9 cellular contexts compared by ENCODE assay signal in genomic region chr4:147754037-147754445, GRCh38. TPM values are rescaled to one million over a fixed set of nuclear protein-coding genes. Genes with fewer than 3 reads are reported as not detected.
DNase-seq lines count a peak whose midpoint lies in the region; ATAC-seq lines count a peak whose summit lies in the region.
"Had no signal": no experiment of that assay in that cellular context is flagged by ENCODE, and none has a peak within 500 bp of the region (broad histone marks: within the 10 kb centered on the region; RNA-seq: fewer than 3 reads in every experiment).

No MANE protein-coding gene starts in this region.

- peak; percentile 62 for DNase-seq in dermis blood vessel endothelial cell
- no peak for DNase-seq in stimulated activated CD4-positive, alpha-beta T cell treated with anti-CD3 and anti-CD28 coated beads, Interleukin-2, amount 100 ng/mL, for 24 hours
- DNase-seq in OCI-M1 (lab: John Stamatoyannopoulos, UW): no peak
- no peak for DNase-seq in stimulated activated naive CD4-positive, alpha-beta T cell treated with Interleukin-2 at 50 U/mL for 16 hours (lab: John Stamatoyannopoulos, UW)

- H3K9ac ChIP-seq in HUES48 (ENCODE audit: low read depth, low read length): no peak overlapping the region
- no peak overlapping the region for H3K9ac ChIP-seq in muscle layer of colon (ENCODE audit: low read length)
- H3K9ac ChIP-seq: BLaER1 had no signal

- H2AFZ ChIP-seq in ACC112 (ENCODE audit: low read length, unreplicated experiment): peak overlapping the region; percentile 16

- H3K4me1 ChIP-seq in ACC112 (ENCODE audit: control insufficient read depth, insufficient read depth, low read length, unreplicated experiment) (peaks cover 39% of the 10 kb centered on the region), HUES48 (ENCODE audit: control insufficient read depth, insufficient read depth, low read length) (peaks cover 25% of the 10 kb centered on the region), muscle layer of colon (ENCODE audit: insufficient read depth, low read length) (peaks cover 40% of the 10 kb centered on the region)

- no peak for ATAC-seq in HG02970 (IDR thresholded peaks at IDR 0.05; ENCODE audit: low FRiP score, unreplicated experiment)

- peaks cover 43% of the 10 kb centered on the region for H3K79me2 ChIP-seq in ACC112 (ENCODE audit: control insufficient read depth, insufficient read depth, low read length, unreplicated experiment)

- H3K27me3 ChIP-seq in ACC112 (ENCODE audit: insufficient read depth, low read length): no peaks in the 10 kb centered on the region
- no peaks in the 10 kb centered on the region for H3K27me3 ChIP-seq in HUES48 (ENCODE audit: control insufficient read depth, insufficient read depth, low read length)
- no peaks in the 10 kb centered on the region for H3K27me3 ChIP-seq in muscle layer of colon (ENCODE audit: control insufficient read depth in 1 of 2, insufficient read depth in 2 of 2, low read length in 2 of 2)
- H3K27me3 ChIP-seq: BLaER1 had no signal

- peak overlapping the region; percentile 36; the same call in 1 of the 2 replicates for H3K4me3 ChIP-seq in ACC112 (ENCODE audit: low read depth, low read length)
- H3K4me3 ChIP-seq in HUES48 (ENCODE audit: low read depth, low read length): no peak overlapping the region
- no peak overlapping the region for H3K4me3 ChIP-seq in muscle layer of colon (ENCODE audit: low read depth in 1 of 2, low read length in 2 of 2)
- H3K4me3 ChIP-seq: BLaER1 had no signal

- no peaks in the 10 kb centered on the region for H3K9me3 ChIP-seq in HUES48 (ENCODE audit: control insufficient read depth, insufficient read depth, low read length)
- no peaks in the 10 kb centered on the region for H3K9me3 ChIP-seq in muscle layer of colon (ENCODE audit: low read length)
- H3K9me3 ChIP-seq: BLaER1 had no signal

- H3K36me3 ChIP-seq in ACC112 (ENCODE audit: insufficient read depth, low read length) (no peaks in the 10 kb centered on the region), HUES48 (ENCODE audit: control insufficient read depth, insufficient read depth, low read length) (no peaks in the 10 kb centered on the region), muscle layer of colon (ENCODE audit: insufficient read depth, low read length) (peaks cover 5% of the 10 kb centered on the region)
- H3K36me3 ChIP-seq: BLaER1 had no signal

- H3K27ac ChIP-seq in ACC112 (ENCODE audit: low read depth, low read length) (peak overlapping the region; percentile 60), HUES48 (ENCODE audit: low read depth, low read length) (peak overlapping the region; percentile 56), muscle layer of colon (ENCODE audit: low read depth, low read length) (peak overlapping the region; percentile 87)
- H3K27ac ChIP-seq: BLaER1 had no signal

RNA-seq across cellular contexts. Expression of gene ARHGAP10, which starts 22.2 kb away (rescaled TPM):
- total RNA-seq in dermis blood vessel endothelial cell: 12.3 and 14.6 TPM in 2 replicates
